8 cellular contexts compared by ENCODE assay signal in genomic region chr20:47785900-47786762, GRCh38. TPM values are rescaled to one million over a fixed set of nuclear protein-coding genes. Genes with fewer than 3 reads are reported as not detected.
A peak's percentile ranks its signal among the peaks of the same experiment; 100 is the strongest.
DNase-seq lines count a peak whose midpoint lies in the region; ATAC-seq and TF ChIP-seq lines count a peak whose summit lies in the region.

No MANE protein-coding gene starts in this region.

- no peaks in the 10 kb centered on the region for H3K9me2 ChIP-seq in Karpas-422 (replicated peaks; ENCODE audit: insufficient read depth, low read length)

- no peaks in the 10 kb centered on the region for H3K9me3 ChIP-seq in right cardiac atrium (ENCODE audit: control insufficient read depth, low read length)
- no peaks in the 10 kb centered on the region for H3K9me3 ChIP-seq in parathyroid adenoma (ENCODE audit: control insufficient read depth, low read length)
- no peaks in the 10 kb centered on the region for H3K9me3 ChIP-seq in Karpas-422 (ENCODE audit: low read length)

- H3K4me1 ChIP-seq in right cardiac atrium (ENCODE audit: control insufficient read depth, insufficient read depth, low read length) (peaks cover 5% of the 10 kb centered on the region), parathyroid adenoma (peaks cover 15% of the 10 kb centered on the region), Karpas-422 (ENCODE audit: low read length) (no peaks in the 10 kb centered on the region)

- peak overlapping the region; percentile 35 for H3K4me3 ChIP-seq in astrocyte of the spinal cord (ENCODE audit: low read depth, low read length)
- H3K4me3 ChIP-seq in right cardiac atrium (ENCODE audit: low read length): peak overlapping the region; percentile 82
- peak overlapping the region; percentile 54 for H3K4me3 ChIP-seq in parathyroid adenoma (ENCODE audit: low read depth, low read length)
- H3K4me3 ChIP-seq in Karpas-422 (ENCODE audit: low read length): no peak overlapping the region

- in situ Hi-C loops in ACHN (cut with HindIII; ENCODE audit: low pct_ligation_motif_present, low pct_unique_long_range_greater_than_20kb, low sequenced_read_pairs): no loop called here
- in situ Hi-C loops in astrocyte of the spinal cord (cut with HindIII; ENCODE audit: low sequenced_read_pairs): no loop called here

- H3K79me2 ChIP-seq in parathyroid adenoma (no peaks in the 10 kb centered on the region), Karpas-422 (ENCODE audit: low read length) (no peaks in the 10 kb centered on the region)

- H2AFZ ChIP-seq in parathyroid adenoma (peak overlapping the region; percentile 82), Karpas-422 (ENCODE audit: low read length) (no peak overlapping the region)

- H3K36me3 ChIP-seq in parathyroid adenoma (ENCODE audit: control insufficient read depth, insufficient read depth, low read length) (no peaks in the 10 kb centered on the region), Karpas-422 (ENCODE audit: insufficient read depth, low read length) (no peaks in the 10 kb centered on the region)

- H3K9ac ChIP-seq in parathyroid adenoma (no peak overlapping the region), Karpas-422 (ENCODE audit: low read length) (no peak overlapping the region)

- DNase-seq in ACHN (peak; percentile 79), GM10266 (ENCODE audit: extremely low spot score) (peak; percentile 78), NCI-H345 (lab: John Stamatoyannopoulos, UW) (peak; percentile 84), astrocyte of the spinal cord (ENCODE audit: low read depth, low spot score) (peak; percentile 73), right cardiac atrium (peak; percentile 70 to 84 (median 84)), Karpas-422 (no peak)

- ATAC-seq in right cardiac atrium: peak; percentile 81 to 89
- ATAC-seq in HG03571 (IDR thresholded peaks at IDR 0.05; ENCODE audit: unreplicated experiment): no peak

- 1% methylated on average over 77 of the region's 77 CpGs for WGBS in right cardiac atrium

- no peaks in the 10 kb centered on the region for H3K27me3 ChIP-seq in right cardiac atrium (ENCODE audit: control insufficient read depth, insufficient read depth)
- H3K27me3 ChIP-seq in parathyroid adenoma (ENCODE audit: control insufficient read depth, insufficient read depth, low read length): no peaks in the 10 kb centered on the region
- H3K27me3 ChIP-seq in Karpas-422 (ENCODE audit: low read length): no peaks in the 10 kb centered on the region

- H4K20me1 ChIP-seq in Karpas-422 (ENCODE audit: insufficient read depth, low read depth, low read length): no peaks in the 10 kb centered on the region

- H3K27ac ChIP-seq in right cardiac atrium (ENCODE audit: low read length) (peak overlapping the region; percentile 13), parathyroid adenoma (peak overlapping the region; percentile 43), Karpas-422 (ENCODE audit: low read length) (no peak overlapping the region)

- H3K4me2 ChIP-seq in parathyroid adenoma (ENCODE audit: low read length) (peak overlapping the region; percentile 84), Karpas-422 (ENCODE audit: low read depth, low read length, poor library complexity, severe bottlenecking) (no peak overlapping the region)

- TF ChIP-seq CTCF in GM10266 (IDR thresholded peaks at IDR 0.05; ENCODE audit: control insufficient read depth, insufficient read depth, low read depth, missing control alignments) (peak; percentile 61), astrocyte of the spinal cord (IDR thresholded peaks at IDR 0.05; ENCODE audit: low read depth, low read length) (peak; percentile 67), parathyroid adenoma (IDR thresholded peaks at IDR 0.05) (peak; percentile 63)

- intact Hi-C loops in right cardiac atrium (cut with DNase I): loop anchor here in 3 of 4 donors (2.0 to 10.0 kb wide), 3 partner anchors 111 to 836 kb away; no protein-coding TSS in a partner anchor

RNA-seq across cellular contexts. Expression of gene SULF2, which starts 0.8 kb away (rescaled TPM):
- 10 to 100 TPM; 28.4 to 59.1 (median 48.4) TPM for total RNA-seq in right cardiac atrium
- polyA plus RNA-seq in right cardiac atrium: 25.4 TPM
- total RNA-seq in Karpas-422 (2014; rRNA removed; shearing (Covaris generic); ENCODE audit: low replicate concordance): not detected in 2 replicates

Comparison
In these comparisons a context has a peak if more than half of its experiments do, and no peak if none do; other contexts are left out.
1. RNA of gene SULF2, which starts 0.8 kb away (total RNA-seq): 28.4 to 59.1 TPM in right cardiac atrium; not detected in Karpas-422; every median in the first group is over 10 times any median in the second.
2. Peak in every context shown above with its lines, with median percentiles within 50 percentile points of each other: CTCF ChIP-seq.